8 cellular contexts compared by ENCODE assay signal in the genomic region with DNA sequence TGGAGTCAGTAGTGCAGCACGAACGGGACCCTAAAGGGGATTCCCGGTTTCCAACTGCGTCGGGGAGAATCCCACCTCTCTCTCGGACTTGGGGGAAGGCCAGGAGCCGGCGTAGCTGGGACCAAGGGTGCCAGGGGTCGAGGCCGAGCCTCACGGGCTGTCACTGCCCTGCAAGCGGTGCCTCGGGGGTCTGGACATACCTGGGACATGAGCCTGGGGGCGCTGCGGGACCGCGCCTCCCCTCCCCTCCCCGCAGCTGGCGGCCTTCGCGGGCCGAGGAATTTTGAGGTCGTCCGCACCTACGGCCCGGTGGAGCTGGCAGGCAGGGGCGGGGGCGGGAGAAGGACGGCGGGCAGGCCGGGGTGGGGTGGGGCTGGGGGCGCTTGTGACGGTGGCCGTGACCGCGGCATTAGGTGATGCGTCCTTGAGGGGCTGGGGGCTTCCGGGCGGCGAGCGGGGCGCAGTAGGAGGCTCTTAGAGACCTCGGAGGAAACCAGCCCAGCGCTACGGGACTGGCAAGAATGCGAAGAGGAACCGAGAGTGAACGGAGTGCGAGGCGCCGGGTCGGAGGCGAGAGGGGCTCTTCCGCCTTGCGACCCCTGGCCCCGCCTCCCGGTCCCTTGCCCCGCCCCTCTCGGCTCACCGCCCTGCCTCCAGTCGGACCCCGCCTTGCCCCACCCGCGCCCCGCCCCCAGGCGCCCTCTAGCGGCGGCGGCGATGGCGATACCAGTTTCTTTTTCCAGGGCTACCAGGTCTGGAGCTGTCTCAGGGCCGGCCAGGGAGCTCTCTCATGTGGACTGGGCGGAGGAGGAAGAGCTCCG. TPM values are rescaled to one million over a fixed set of nuclear protein-coding genes. Genes with fewer than 3 reads are reported as not detected.
A peak's percentile ranks its signal among the peaks of the same experiment; 100 is the strongest.
DNase-seq lines count a peak whose midpoint lies in the region; ATAC-seq, FAIRE-seq and TF ChIP-seq lines count a peak whose summit lies in the region.

No MANE protein-coding gene starts in this region.

- peak overlapping the region; percentile 89 to 93 for H3K4me3 ChIP-seq in right atrium auricular region

- H3K9me3 Mint-ChIP-seq in T-cell = no peaks in the 10 kb centered on the region

- no peak for FAIRE-seq in urothelium cell line (lab: Jason Lieb, UNC)

- POLR2A ChIA-PET in T-cell (lab: Charles Lee) = interaction anchor here (0.6 to 1.6 kb wide), 2 partner anchors 54 to 57 kb away, joined by 3 to 15 read pairs; a partner anchor contains a TSS

- peaks cover 20 to 23% (median 21%) of the 10 kb centered on the region in 3 donors for H3K4me1 Mint-ChIP-seq in T-cell

- H3K36me3 ChIP-seq in right atrium auricular region = no peaks in the 10 kb centered on the region

- H3K27ac ChIP-seq in right atrium auricular region = peak overlapping the region; percentile 87 to 89

- peak overlapping the region; percentile 88 to 93 for H3K27ac Mint-ChIP-seq in T-cell

- H3K27me3 ChIP-seq in right atrium auricular region = no peaks in the 10 kb centered on the region

- H3K27me3 Mint-ChIP-seq in T-cell = peaks cover 0 to 2% of the 10 kb centered on the region in 2 donors

- no peaks in the 10 kb centered on the region for H3K9me3 ChIP-seq in right atrium auricular region

- peak overlapping the region; percentile 75 to 88 (median 85) for H3K4me3 Mint-ChIP-seq in T-cell

- DNase-seq in NCI-H146 (lab: John Stamatoyannopoulos, UW) = peak; percentile 90
- peak; percentile 79 to 97 (median 92) for DNase-seq in T-cell
- DNase-seq in amniotic epithelial cell (ENCODE audit: low read depth) = peak; percentile 60
- peak; percentile 91 for DNase-seq in right atrium auricular region (ENCODE audit: low spot score)
- DNase-seq in pulmonary artery endothelial cell (ENCODE audit: low read depth, low spot score) = peak; percentile 26
- peak; percentile 96 for DNase-seq in urothelium cell line (ENCODE audit: low spot score)

- peak; percentile 90 to 96 for TF ChIP-seq CTCF in right atrium auricular region (IDR thresholded peaks at IDR 0.05)

- peaks cover 14% of the 10 kb centered on the region for H3K36me3 Mint-ChIP-seq in T-cell

- no peaks in the 10 kb centered on the region for H3K4me1 ChIP-seq in right atrium auricular region

- ATAC-seq in GM18498 (IDR thresholded peaks at IDR 0.05; ENCODE audit: unreplicated experiment) (peak; percentile 97), HG02884 (IDR thresholded peaks at IDR 0.05; ENCODE audit: unreplicated experiment) (peak; percentile 96), T-cell (replicated peaks in 1 of 4) (peak; percentile 92 to 98 (median 94))

- CTCF ChIA-PET in T-cell (lab: Charles Lee) = interaction anchor here (0.6 to 1.5 kb wide), 12 partner anchors 9 to 1787 kb away, joined by 3 to 14 read pairs (median 3); a partner anchor contains a TSS

RNA-seq across cellular contexts. Expression of a gene that starts 48.3 kb away (rescaled TPM):
- total RNA-seq in T-cell (not detected), right atrium auricular region (not detected), pulmonary artery endothelial cell (not detected in 2 replicates)

RNA-seq across cellular contexts. Expression of a gene that starts 54.9 kb away (rescaled TPM):
- total RNA-seq in T-cell = 100 to 1,000 TPM in 2 of 5 donors, 10 to 100 TPM in 3; 45.0 to 136 (median 47.3) TPM
- 100 to 1,000 TPM; 134 to 282 TPM for total RNA-seq in right atrium auricular region
- 51.4 and 71.7 TPM in 2 replicates for total RNA-seq in pulmonary artery endothelial cell

Comparison
In these comparisons a context has a peak if more than half of its experiments do, and no peak if none do; other contexts are left out.
1. Peak in every context shown above with its lines: DNase-seq, ATAC-seq, H3K4me3 ChIP-seq and H3K27ac ChIP-seq.
2. DNase-seq: peak in every context shown above with its lines; median percentile 96 in urothelium cell line; 92 in T-cell; 91 in right atrium auricular region; 90 in NCI-H146; 60 in amniotic epithelial cell; 26 in pulmonary artery endothelial cell.